ENCODE assay signal across 19 cellular contexts in the genomic region with DNA sequence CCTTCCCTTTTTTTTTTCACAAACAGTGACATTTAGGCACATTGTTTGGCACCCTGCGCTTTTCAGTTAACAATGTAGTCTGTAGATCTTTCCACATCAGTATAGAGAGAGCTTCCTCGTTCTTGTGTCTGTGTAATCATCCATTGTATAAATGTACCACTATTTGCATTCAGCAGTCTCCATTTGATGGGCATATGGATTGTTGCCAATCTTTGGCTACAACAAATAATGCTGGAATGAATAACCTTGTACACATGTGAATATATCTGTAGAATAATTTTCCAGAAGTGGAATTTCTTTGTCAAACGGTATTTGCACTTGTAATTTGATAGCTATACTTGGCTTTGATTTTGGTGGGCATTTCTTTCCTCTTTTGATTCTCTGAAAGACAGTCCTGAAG. TPM values are rescaled to one million over a fixed set of nuclear protein-coding genes. Genes with fewer than 3 reads are reported as not detected.
"Had no signal": no experiment of that assay in that cellular context is flagged by ENCODE, and none has a peak within 500 bp of the region (broad histone marks: within the 10 kb centered on the region; RNA-seq: fewer than 3 reads in every experiment).

No MANE protein-coding gene starts in this region.

- ATAC-seq: activated naive CD8-positive, alpha-beta T cell treated with anti-CD3 and anti-CD28 coated beads, Interleukin-2, amount 50 U/mL, for 24 hours had no signal

- H3K27ac ChIP-seq: coronary artery, transverse colon had no signal

- H3K27ac Mint-ChIP-seq: activated naive CD4-positive, alpha-beta T cell treated with anti-CD3 and anti-CD28 coated beads, Interleukin-2, amount 10 ng/mL, durations not matched to agents 7 days and 5 days; activated naive CD8-positive, alpha-beta T cell treated with anti-CD3 and anti-CD28 coated beads, Interleukin-2, amount 50 U/mL, for 24 hours; mesothelial cell of epicardium; nephron had no signal

- H3K9me3 Mint-ChIP-seq: activated naive CD4-positive, alpha-beta T cell treated with anti-CD3 and anti-CD28 coated beads, Interleukin-2, amount 10 ng/mL, durations not matched to agents 7 days and 5 days; activated naive CD8-positive, alpha-beta T cell treated with anti-CD3 and anti-CD28 coated beads, Interleukin-2, amount 50 U/mL, for 24 hours; mesothelial cell of epicardium; nephron had no signal

- H3K27me3 ChIP-seq: spleen, transverse colon had no signal

- H3K4me3 ChIP-seq: coronary artery, lung, spleen, transverse colon had no signal

- DNase-seq: activated CD4-positive, alpha-beta T cell treated with anti-CD3 and anti-CD28 coated beads for 1 hour; activated CD8-positive, alpha-beta memory T cell treated with anti-CD3 and anti-CD28 coated beads for 24 hours; activated CD8-positive, alpha-beta memory T cell treated with anti-CD3 and anti-CD28 coated beads, Interleukin-2, amount 50 U/mL, for 48 hours; activated effector memory CD4-positive, alpha-beta T cell treated with Interleukin-2 at 50 U/mL for 16 hours; activated naive CD4-positive, alpha-beta T cell treated with anti-CD3 and anti-CD28 coated beads, Interleukin-2, amount 10 ng/mL, durations not matched to agents 7 days and 5 days; activated naive CD8-positive, alpha-beta T cell treated with anti-CD3 and anti-CD28 coated beads, Interleukin-2, amount 50 U/mL, for 24 hours; activated T-cell treated with anti-CD3 and anti-CD28 coated beads, Interleukin-2, amount 50 U/mL, for 48 hours; anterior cingulate cortex; nucleus accumbens; posterior cingulate gyrus; retina; spleen; stimulated activated naive CD4-positive, alpha-beta T cell treated with Interleukin-2 at 50 U/mL for 16 hours; transverse colon had no signal

- H3K4me3 Mint-ChIP-seq: activated naive CD4-positive, alpha-beta T cell treated with anti-CD3 and anti-CD28 coated beads, Interleukin-2, amount 10 ng/mL, durations not matched to agents 7 days and 5 days; activated naive CD8-positive, alpha-beta T cell treated with anti-CD3 and anti-CD28 coated beads, Interleukin-2, amount 50 U/mL, for 24 hours; mesothelial cell of epicardium; nephron had no signal

- H3K4me1 Mint-ChIP-seq: activated naive CD4-positive, alpha-beta T cell treated with anti-CD3 and anti-CD28 coated beads, Interleukin-2, amount 10 ng/mL, durations not matched to agents 7 days and 5 days had no signal

RNA-seq across cellular contexts. Expression of gene MPEG1, which starts 17.1 kb away (rescaled TPM):
- total RNA-seq: mesothelial cell of epicardium had no signal
- polyA plus RNA-seq: keratinocyte had no signal
